Comparison of ENCODE assay signal across 11 cellular contexts in genomic region chr3:190581041-190581501, GRCh38.
DNase-seq lines count a peak whose midpoint lies in the region; ATAC-seq lines count a peak whose summit lies in the region.
"Had no signal": no experiment of that assay in that cellular context is flagged by ENCODE, and none has a peak within 500 bp of the region (broad histone marks: within the 10 kb centered on the region; RNA-seq: fewer than 3 reads in every experiment).

No MANE protein-coding gene starts in this region.

- DNase-seq in NCI-H226 (peak; percentile 83), dedifferentiated amniotic fluid mesenchymal stem cell (ENCODE audit: extremely low spot score) (peak; percentile 15), naive B cell (no peak)
- no peak for DNase-seq in stimulated activated CD4-positive, alpha-beta T cell treated with anti-CD3 and anti-CD28 coated beads, Interleukin-1b, Interleukin-23, amount 100 ng/mL, for 48 hours
- DNase-seq: DMS153, psoas muscle had no signal

- peak; percentile 44 for ATAC-seq in GM18907 (IDR thresholded peaks at IDR 0.05; ENCODE audit: unreplicated experiment)
- peak; percentile 56 to 60 for ATAC-seq in naive B cell (ENCODE audit: low read depth in 2 of 2)
- ATAC-seq in GM18520 (IDR thresholded peaks at IDR 0.05; ENCODE audit: unreplicated experiment), result no peak
- ATAC-seq in HG03442 (IDR thresholded peaks at IDR 0.05; ENCODE audit: unreplicated experiment), result no peak
- ATAC-seq: psoas muscle, WTC11 had no signal

- no peak overlapping the region for H3K4me3 Mint-ChIP-seq in naive B cell
- H3K4me3 Mint-ChIP-seq: WTC11 had no signal

- peaks cover 0 to 16% of the 10 kb centered on the region in 2 donors for H3K36me3 Mint-ChIP-seq in naive B cell

- H3K9me3 Mint-ChIP-seq in naive B cell, result peaks cover 0 to 20% (median 4%) of the 10 kb centered on the region in 7 donors

- H3K27me3 Mint-ChIP-seq in naive B cell, result no peaks in the 10 kb centered on the region
- H3K27me3 Mint-ChIP-seq: IgD-negative memory B cell had no signal

- peak overlapping the region in 2 of 6 donors; percentile 17 to 36 for H3K27ac Mint-ChIP-seq in naive B cell
- H3K27ac Mint-ChIP-seq: IgD-negative memory B cell, WTC11 had no signal

- peaks cover 3 to 13% (median 11%) of the 10 kb centered on the region in 3 donors for H3K4me1 Mint-ChIP-seq in naive B cell

Comparison
In these comparisons a context has a peak if more than half of its experiments do, and no peak if none do; other contexts are left out.
1. ATAC-seq: peak in GM18907 (single experiment) and naive B cell (2 of 2); none in GM18520 (single experiment) and HG03442 (single experiment).
2. DNase-seq: peak in NCI-H226 (single experiment) and dedifferentiated amniotic fluid mesenchymal stem cell (single experiment); none in naive B cell (single experiment) and stimulated activated CD4-positive, alpha-beta T cell treated with anti-CD3 and anti-CD28 coated beads, Interleukin-1b, Interleukin-23, amount 100 ng/mL, for 48 hours (single experiment).